In the genomic region with DNA sequence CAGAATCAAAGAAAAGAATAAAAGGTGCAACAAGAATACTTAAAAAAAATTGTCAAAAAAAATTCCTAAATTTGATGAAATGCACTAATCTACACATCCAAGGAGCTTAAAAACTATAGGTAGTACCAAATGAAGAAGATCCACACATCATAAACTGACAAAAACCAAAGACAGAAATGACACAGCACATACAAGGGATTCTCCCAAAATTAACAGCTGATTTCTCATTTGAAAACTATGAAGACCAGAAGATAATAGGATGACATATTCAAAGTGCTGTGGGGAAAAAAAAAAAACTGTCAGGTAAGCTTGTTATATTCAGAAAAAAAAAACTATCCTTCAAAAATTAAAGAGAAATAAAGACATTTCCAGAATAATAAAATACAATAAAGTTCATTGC, we compare ENCODE assay signal across 27 cellular contexts.
"Had no signal": no experiment of that assay in that cellular context is flagged by ENCODE, and none has a peak within 500 bp of the region (broad histone marks: within the 10 kb centered on the region; RNA-seq: fewer than 3 reads in every experiment).

No MANE protein-coding gene starts in this region.

- H3K36me3 ChIP-seq: ovary, right lobe of liver, sigmoid colon, stomach, thoracic aorta, thyroid gland, tibial nerve, upper lobe of left lung, vagina had no signal

- H3K36me3 Mint-ChIP-seq: neural progenitor cell; stimulated activated effector memory CD8-positive, alpha-beta T cell treated with anti-CD3 and anti-CD28 coated beads, Interleukin-12 subunit alpha, Interleukin-12 subunit beta, amount 100 ng/mL, for 72 hours; stimulated activated naive B cell treated with anti-CD40 and anti-IgM and Interleukin-4, amounts not matched to agents 10 μg/mL and 1 μg/mL and 100 μg/mL, for 72 hours had no signal

- DNase-seq: occipital lobe; ovary; posterior cingulate gyrus; psoas muscle; right cardiac atrium; right lobe of liver; sigmoid colon; small intestine; stimulated activated CD4-positive, alpha-beta T cell treated with anti-CD3 and anti-CD28 coated beads, Interleukin-15, amount 100 ng/mL, for 24 hours; stimulated activated CD4-positive, alpha-beta T cell treated with anti-CD3 and anti-CD28 coated beads, Interleukin-2, amount 100 ng/mL, for 24 hours; stimulated activated CD4-positive, alpha-beta T cell treated with anti-CD3 and anti-CD28 coated beads, Interleukin-2, amount 100 ng/mL, for 48 hours; stimulated activated CD4-positive, alpha-beta T cell treated with anti-CD3 and anti-CD28 coated beads, Interleukin-4, amount 100 ng/mL, for 24 hours; stimulated activated naive B cell treated with anti-CD40 and anti-IgM and Interleukin-4, amounts not matched to agents 10 μg/mL and 1 μg/mL and 100 μg/mL, for 72 hours; stimulated activated naive CD4-positive, alpha-beta T cell treated with Interleukin-2 at 50 U/mL for 16 hours; stomach; thyroid gland; trophoblast cell; upper lobe of left lung had no signal

- ATAC-seq: psoas muscle; right cardiac atrium; right lobe of liver; stimulated activated effector memory CD8-positive, alpha-beta T cell treated with anti-CD3 and anti-CD28 coated beads, Interleukin-12 subunit alpha, Interleukin-12 subunit beta, amount 100 ng/mL, for 72 hours; stimulated activated naive B cell treated with anti-CD40 and anti-IgM and Interleukin-4, amounts not matched to agents 10 μg/mL and 1 μg/mL and 100 μg/mL, for 72 hours had no signal

- H3K4me3 ChIP-seq: neural progenitor cell, ovary, psoas muscle, right lobe of liver, sigmoid colon, stomach, thoracic aorta, thyroid gland, tibial nerve, upper lobe of left lung, vagina had no signal

- H3K27ac ChIP-seq: neural progenitor cell, ovary, parathyroid adenoma, psoas muscle, right lobe of liver, sigmoid colon, stomach, thoracic aorta, thyroid gland, tibial nerve, upper lobe of left lung, vagina had no signal

- H3K27ac Mint-ChIP-seq: nephron; neural progenitor cell; progenitor cell of endocrine pancreas; stimulated activated effector memory CD8-positive, alpha-beta T cell treated with anti-CD3 and anti-CD28 coated beads, Interleukin-12 subunit alpha, Interleukin-12 subunit beta, amount 100 ng/mL, for 72 hours; stimulated activated naive B cell treated with anti-CD40 and anti-IgM and Interleukin-4, amounts not matched to agents 10 μg/mL and 1 μg/mL and 100 μg/mL, for 72 hours; stimulated activated naive CD8-positive, alpha-beta T cell treated with anti-CD3 and anti-CD28 coated beads, Interleukin-15, Interleukin-2, amounts not matched to agents 100 ng/mL and 50 ng/mL, for 24 hours had no signal

- H3K9me3 ChIP-seq: ovary, thyroid gland had no signal

- H3K9ac ChIP-seq: neural progenitor cell, parathyroid adenoma had no signal

- H3K4me2 ChIP-seq: neural progenitor cell had no signal

- H3K4me3 Mint-ChIP-seq: nephron; neural progenitor cell; stimulated activated effector memory CD8-positive, alpha-beta T cell treated with anti-CD3 and anti-CD28 coated beads, Interleukin-12 subunit alpha, Interleukin-12 subunit beta, amount 100 ng/mL, for 72 hours; stimulated activated naive B cell treated with anti-CD40 and anti-IgM and Interleukin-4, amounts not matched to agents 10 μg/mL and 1 μg/mL and 100 μg/mL, for 72 hours; stimulated activated naive CD8-positive, alpha-beta T cell treated with anti-CD3 and anti-CD28 coated beads, Interleukin-15, Interleukin-2, amounts not matched to agents 100 ng/mL and 50 ng/mL, for 24 hours had no signal

- H2AFZ ChIP-seq: neural progenitor cell, parathyroid adenoma had no signal

- H3K79me2 ChIP-seq: parathyroid adenoma had no signal

- H3K27me3 ChIP-seq: neural progenitor cell, ovary, right lobe of liver, sigmoid colon, stomach, thyroid gland, tibial nerve, upper lobe of left lung, vagina had no signal

- H3K4me1 ChIP-seq: neural progenitor cell, parathyroid adenoma, psoas muscle, right lobe of liver, sigmoid colon, stomach, thyroid gland, tibial nerve, upper lobe of left lung, vagina had no signal

- H3K4me1 Mint-ChIP-seq: nephron; neural progenitor cell; stimulated activated effector memory CD8-positive, alpha-beta T cell treated with anti-CD3 and anti-CD28 coated beads, Interleukin-12 subunit alpha, Interleukin-12 subunit beta, amount 100 ng/mL, for 72 hours; stimulated activated naive B cell treated with anti-CD40 and anti-IgM and Interleukin-4, amounts not matched to agents 10 μg/mL and 1 μg/mL and 100 μg/mL, for 72 hours had no signal

- H3K27me3 Mint-ChIP-seq: progenitor cell of endocrine pancreas; stimulated activated naive CD8-positive, alpha-beta T cell treated with anti-CD3 and anti-CD28 coated beads, Interleukin-15, Interleukin-2, amounts not matched to agents 100 ng/mL and 50 ng/mL, for 24 hours had no signal
